Comparison of ENCODE assay signal across 8 cellular contexts in genomic region chr13:80979035-80979641, GRCh38.
DNase-seq lines count a peak whose midpoint lies in the region; ATAC-seq and TF ChIP-seq lines count a peak whose summit lies in the region.

No MANE protein-coding gene starts in this region.

- H3K4me1 ChIP-seq in left ventricle myocardium inferior: no peaks in the 10 kb centered on the region

- peak; percentile 91 for TF ChIP-seq CTCF in left ventricle myocardium inferior (IDR thresholded peaks at IDR 0.05; ENCODE audit: borderline replicate concordance)
- peak in 1 of 3 donors; percentile 51 for TF ChIP-seq CTCF in omental fat pad (IDR thresholded peaks at IDR 0.05)

- peaks cover 4% of the 10 kb centered on the region for H3K9me3 Mint-ChIP-seq in activated naive CD8-positive, alpha-beta T cell treated with anti-CD3 and anti-CD28 coated beads for 36 hours

- DNase-seq in DMS153 treated with DMSO at 0.1 percent for 48 hours (lab: John Stamatoyannopoulos, UW; ENCODE audit: unreplicated experiment) (peak; percentile 48), NCI-H345 (lab: John Stamatoyannopoulos, UW) (peak; percentile 67), left ventricle myocardium inferior (no peak), sciatic nerve (ENCODE audit: low spot score) (no peak), omental fat pad (ENCODE audit: low spot score) (no peak)
- peak; percentile 11 for DNase-seq in activated naive CD8-positive, alpha-beta T cell treated with anti-CD3 and anti-CD28 coated beads for 36 hours

- no peaks in the 10 kb centered on the region for H3K36me3 Mint-ChIP-seq in activated naive CD8-positive, alpha-beta T cell treated with anti-CD3 and anti-CD28 coated beads for 36 hours

- peaks cover 6% of the 10 kb centered on the region for H3K9me3 ChIP-seq in left ventricle myocardium inferior (replicated peaks)

- H3K27ac Mint-ChIP-seq in activated naive CD8-positive, alpha-beta T cell treated with anti-CD3 and anti-CD28 coated beads for 36 hours: no peak overlapping the region

- no peaks in the 10 kb centered on the region for H3K36me3 ChIP-seq in left ventricle myocardium inferior

- H3K4me3 ChIP-seq in left ventricle myocardium inferior: no peak overlapping the region

- no peaks in the 10 kb centered on the region for H3K4me1 Mint-ChIP-seq in activated naive CD8-positive, alpha-beta T cell treated with anti-CD3 and anti-CD28 coated beads for 36 hours

- no peak overlapping the region for H3K4me3 Mint-ChIP-seq in activated naive CD8-positive, alpha-beta T cell treated with anti-CD3 and anti-CD28 coated beads for 36 hours

- H3K27me3 ChIP-seq in left ventricle myocardium inferior (ENCODE audit: low read depth): no peaks in the 10 kb centered on the region

- ATAC-seq in GM19043 (IDR thresholded peaks at IDR 0.05; ENCODE audit: low read depth, unreplicated experiment): peak; percentile 94
- peak; percentile 74 for ATAC-seq in HG03108 (IDR thresholded peaks at IDR 0.05; ENCODE audit: unreplicated experiment)
- ATAC-seq in sciatic nerve: peak; percentile 50
- no peak for ATAC-seq in omental fat pad (ENCODE audit: low FRiP score)

- intact Hi-C loops in left ventricle myocardium inferior (cut with micrococcal nuclease): no loop called here
- intact Hi-C loops in sciatic nerve (cut with DNase I): no loop called here

- no peak overlapping the region for H3K27ac ChIP-seq in left ventricle myocardium inferior (replicated peaks)

- H3K27me3 Mint-ChIP-seq in activated naive CD8-positive, alpha-beta T cell treated with anti-CD3 and anti-CD28 coated beads for 36 hours: no peaks in the 10 kb centered on the region

Comparison
In these comparisons a context has a peak if more than half of its experiments do, and no peak if none do; other contexts are left out.
1. DNase-seq: peak in DMS153 treated with DMSO at 0.1 percent for 48 hours (single experiment), NCI-H345 (single experiment) and activated naive CD8-positive, alpha-beta T cell treated with anti-CD3 and anti-CD28 coated beads for 36 hours (single experiment); none in left ventricle myocardium inferior (single experiment), sciatic nerve (single experiment) and omental fat pad (single experiment).